ENCODE assay signal across 9 cellular contexts in genomic region chr5:94693043-94693822, GRCh38.
DNase-seq lines count a peak whose midpoint lies in the region; ATAC-seq and TF ChIP-seq lines count a peak whose summit lies in the region.
"Had no signal": no experiment of that assay in that cellular context is flagged by ENCODE, and none has a peak within 500 bp of the region (broad histone marks: within the 10 kb centered on the region; RNA-seq: fewer than 3 reads in every experiment).

No MANE protein-coding gene starts in this region.

- no peaks in the 10 kb centered on the region for H3K27me3 ChIP-seq in PC-3 (ENCODE audit: low read length)
- H3K27me3 ChIP-seq in esophagus squamous epithelium = no peaks in the 10 kb centered on the region
- no peaks in the 10 kb centered on the region for H3K27me3 ChIP-seq in parathyroid adenoma (ENCODE audit: control insufficient read depth, insufficient read depth, low read length)

- TF ChIP-seq POLR2A in esophagus squamous epithelium (IDR thresholded peaks at IDR 0.05) = no peak

- H3K4me1 ChIP-seq in PC-3 (ENCODE audit: insufficient read depth, low read length) (peaks cover 15% of the 10 kb centered on the region), esophagus squamous epithelium (peaks cover 0 to 6% (median 0%) of the 10 kb centered on the region in 3 donors), parathyroid adenoma (no peaks in the 10 kb centered on the region)

- H3K36me3 ChIP-seq in PC-3 (ENCODE audit: low read depth, low read length) = peaks cover 2% of the 10 kb centered on the region; the same call in 1 of the 2 replicates
- peaks cover 0 to 6% (median 0%) of the 10 kb centered on the region in 3 donors for H3K36me3 ChIP-seq in esophagus squamous epithelium
- no peaks in the 10 kb centered on the region for H3K36me3 ChIP-seq in parathyroid adenoma (ENCODE audit: control insufficient read depth, insufficient read depth, low read length)

- H3K9me3 ChIP-seq in PC-3 (ENCODE audit: low read length) (no peaks in the 10 kb centered on the region), esophagus squamous epithelium (no peaks in the 10 kb centered on the region), parathyroid adenoma (ENCODE audit: control insufficient read depth, low read length) (no peaks in the 10 kb centered on the region)

- CTCF ChIA-PET in PC-3 (lab: Charles Lee) = no interaction called here

- no peaks in the 10 kb centered on the region for H4K20me1 ChIP-seq in PC-3 (ENCODE audit: low read length)

- H2AFZ ChIP-seq in PC-3 (ENCODE audit: low read length) = no peak overlapping the region
- no peak overlapping the region for H2AFZ ChIP-seq in parathyroid adenoma

- no peak overlapping the region for H3K9ac ChIP-seq in PC-3 (ENCODE audit: low read length)
- no peak overlapping the region for H3K9ac ChIP-seq in parathyroid adenoma

- peak; percentile 56 for TF ChIP-seq CTCF in PC-3 (conservative IDR thresholded peaks at IDR 0.05; ENCODE audit: low read depth, low read length)
- peak in 4 of 6 experiments; percentile 18 to 46 (median 25) for TF ChIP-seq CTCF in esophagus squamous epithelium (IDR thresholded peaks at IDR 0.05)
- peak; percentile 13 for TF ChIP-seq CTCF in parathyroid adenoma (IDR thresholded peaks at IDR 0.05)

- no peaks in the 10 kb centered on the region for H3F3A ChIP-seq in PC-3 (ENCODE audit: low read length, unreplicated experiment)

- POLR2A ChIA-PET in PC-3 (lab: Charles Lee; ENCODE audit: unreplicated experiment) = no interaction called here

- peak overlapping the region; percentile 34; the same call in 1 of the 2 replicates for H3K27ac ChIP-seq in PC-3 (ENCODE audit: low read length)
- H3K27ac ChIP-seq in esophagus squamous epithelium = no peak overlapping the region
- no peak overlapping the region for H3K27ac ChIP-seq in parathyroid adenoma

- no TSS peak for BruUV-seq in PC-3 (replicated peaks; lab: Mats Ljungman, UMichigan)

- no peaks in the 10 kb centered on the region for H3K79me2 ChIP-seq in PC-3 (ENCODE audit: low read length)
- H3K79me2 ChIP-seq in parathyroid adenoma = no peaks in the 10 kb centered on the region

- H3K4me2 ChIP-seq in PC-3 (ENCODE audit: low read length) (peak overlapping the region; percentile 56), parathyroid adenoma (ENCODE audit: low read length) (no peak overlapping the region)

- no peaks in the 10 kb centered on the region for H3K9me2 ChIP-seq in PC-3 (replicated peaks; ENCODE audit: low read length)

- DNase-seq in AG20443 (ENCODE audit: low spot score) = peak; percentile 42
- DNase-seq in PC-3 = peak; percentile 70
- DNase-seq in esophagus squamous epithelium (lab: John Stamatoyannopoulos, UW) = no peak
- DNase-seq in stimulated activated CD4-positive, alpha-beta T cell treated with anti-CD3 and anti-CD28 coated beads, Interleukin-4, amount 100 ng/mL, for 24 hours = no peak
- DNase-seq in GM19238 (ENCODE audit: insufficient read length, low spot score) = no peak

- intact Hi-C loops in PC-3 (cut with micrococcal nuclease) = loop anchor here (2.0 to 10.0 kb wide), 3 partner anchors 44 to 438 kb away; no protein-coding TSS in a partner anchor
- intact Hi-C loops in esophagus squamous epithelium (cut with DNase I) = no loop called here

- WGBS in esophagus squamous epithelium, 2 donors = 29 to 34% methylated on average over 5 of the region's 5 CpGs

- peak; percentile 64 for ATAC-seq in GM18517 (IDR thresholded peaks at IDR 0.05; ENCODE audit: unreplicated experiment)
- peak; percentile 84 for ATAC-seq in HG03460 (IDR thresholded peaks at IDR 0.05; ENCODE audit: unreplicated experiment)
- ATAC-seq in PC-3 = peak; percentile 88

- H3K4me3 ChIP-seq in PC-3 (ENCODE audit: low read length) = no peak overlapping the region
- no peak overlapping the region for H3K4me3 ChIP-seq in esophagus squamous epithelium
- no peak overlapping the region for H3K4me3 ChIP-seq in parathyroid adenoma (ENCODE audit: low read depth, low read length)
- H3K4me3 ChIP-seq: lung had no signal

Comparison
In these comparisons a context has a peak if more than half of its experiments do, and no peak if none do; other contexts are left out.
1. DNase-seq: peak in AG20443 (single experiment) and PC-3 (single experiment); none in esophagus squamous epithelium (single experiment), stimulated activated CD4-positive, alpha-beta T cell treated with anti-CD3 and anti-CD28 coated beads, Interleukin-4, amount 100 ng/mL, for 24 hours (single experiment) and GM19238 (single experiment).
2. Peak in every context shown above with its lines, with median percentiles within 50 percentile points of each other: ATAC-seq and CTCF ChIP-seq.